16 cellular contexts compared by ENCODE assay signal in genomic region chr4:155900402-155900801, GRCh38. TPM values are rescaled to one million over a fixed set of nuclear protein-coding genes. Genes with fewer than 3 reads are reported as not detected.
DNase-seq lines count a peak whose midpoint lies in the region; ATAC-seq and TF ChIP-seq lines count a peak whose summit lies in the region.
"Had no signal": no experiment of that assay in that cellular context is flagged by ENCODE, and none has a peak within 500 bp of the region (broad histone marks: within the 10 kb centered on the region; RNA-seq: fewer than 3 reads in every experiment).

No MANE protein-coding gene starts in this region.

- TF ChIP-seq CTCF in MCF 10A (IDR thresholded peaks at IDR 0.05; ENCODE audit: unreplicated experiment), result no peak
- no peak for TF ChIP-seq CTCF in breast epithelium (IDR thresholded peaks at IDR 0.05)
- TF ChIP-seq CTCF in spleen (IDR thresholded peaks at IDR 0.05 in 8 of 11, conservative IDR thresholded peaks at IDR 0.05 in 3 of 11), result no peak

- no peak overlapping the region for H3K4me3 ChIP-seq in breast epithelium
- H3K4me3 ChIP-seq in adipocyte (ENCODE audit: low read length), result no peak overlapping the region
- H3K4me3 ChIP-seq in iPS DF 6.9 (ENCODE audit: low read length), result no peak overlapping the region
- H3K4me3 ChIP-seq in spleen, result no peak overlapping the region

- no peaks in the 10 kb centered on the region for H3K9me3 Mint-ChIP-seq in MCF 10A (ENCODE audit: unreplicated experiment)
- H3K9me3 Mint-ChIP-seq: activated T-helper 2 cell treated with anti-CD3 and anti-CD28 coated beads, Interferon-gamma antibody, Interleukin-2, Interleukin-4, amounts not matched to agents 10 μg/mL and 5 μg/mL and 100 μg/mL, durations not matched to agents 14 hours and 24 hours and 36 hours had no signal

- H3K27ac ChIP-seq in breast epithelium (no peak overlapping the region), iPS DF 6.9 (ENCODE audit: low read length) (no peak overlapping the region), spleen (peak overlapping the region in 7 of 8 donors; percentile 1 to 67 (median 40))
- H3K27ac ChIP-seq: 22Rv1, VCaP had no signal

- no peaks in the 10 kb centered on the region for H3K27me3 Mint-ChIP-seq in MCF 10A (ENCODE audit: insufficient read depth, unreplicated experiment)

- H3K4me1 ChIP-seq in breast epithelium (no peaks in the 10 kb centered on the region), adipocyte (ENCODE audit: control insufficient read depth, insufficient read depth, low read length) (peaks cover 20% of the 10 kb centered on the region), iPS DF 6.9 (ENCODE audit: control insufficient read depth, insufficient read depth, low read length) (0 out of 2 replicates have a peak, but pooled peaks cover 1% of the 10 kb centered on the region), spleen (peaks cover 0 to 17% (median 5%) of the 10 kb centered on the region in 6 donors)

- BruUV-seq in MCF 10A (replicated peaks; lab: Mats Ljungman, UMichigan), result no TSS peak

- H3K27me3 ChIP-seq in breast epithelium (no peaks in the 10 kb centered on the region), adipocyte (replicated peaks; ENCODE audit: control insufficient read depth, insufficient read depth, low read length) (no peaks in the 10 kb centered on the region), iPS DF 6.9 (ENCODE audit: control insufficient read depth, insufficient read depth, low read length) (no peaks in the 10 kb centered on the region), spleen (replicated peaks in 1 of 7) (no peaks in the 10 kb centered on the region)

- no CpG with 5 or more reads among the region's 1 CpG for WGBS in iPS DF 6.9 (ENCODE audit: insufficient coverage, insufficient read length)
- 40 to 61% (median 59%) methylated on average over 1 of the region's 1 CpG for WGBS in spleen, 5 donors

- H3K9ac ChIP-seq in adipocyte (ENCODE audit: low read length), result no peak overlapping the region

- H3K36me3 Mint-ChIP-seq in MCF 10A (ENCODE audit: insufficient read depth, unreplicated experiment), result no peaks in the 10 kb centered on the region

- H3K9me3 ChIP-seq in breast epithelium, result no peaks in the 10 kb centered on the region
- peaks cover 2% of the 10 kb centered on the region for H3K9me3 ChIP-seq in adipocyte (ENCODE audit: control insufficient read depth, low read length)
- H3K9me3 ChIP-seq in iPS DF 6.9 (ENCODE audit: control insufficient read depth, insufficient read depth, low read length), result no peaks in the 10 kb centered on the region
- peaks cover 0 to 23% (median 6%) of the 10 kb centered on the region in 8 donors for H3K9me3 ChIP-seq in spleen

- DNase-seq in MCF 10A (ENCODE audit: unreplicated experiment) (peak; percentile 74), breast epithelium (ENCODE audit: low spot score in 2 of 2) (no peak), adipocyte (ENCODE audit: low read depth) (peak; percentile 44), iPS DF 6.9 (ENCODE audit: low read depth, low spot score) (peak; percentile 1), spleen (no peak), NCI-H2171 treated with DMSO at 0.1 percent for 48 hours (lab: John Stamatoyannopoulos, UW) (no peak)
- DNase-seq in stimulated activated naive CD8-positive, alpha-beta T cell treated with anti-CD3 and anti-CD28 coated beads, Interleukin-15, Interleukin-2, amounts not matched to agents 100 U/mL and 50 U/mL, for 24 hours, result no peak
- DNase-seq: KG1; small intestine; stimulated activated CD8-positive, alpha-beta memory T cell treated with anti-CD3 and anti-CD28 coated beads, Interleukin-4, amount 100 ng/mL, for 48 hours had no signal

- peaks cover 9% of the 10 kb centered on the region for H3K4me1 Mint-ChIP-seq in MCF 10A (ENCODE audit: insufficient read depth, unreplicated experiment)

- no peak overlapping the region for H3K27ac Mint-ChIP-seq in MCF 10A (ENCODE audit: low read depth, unreplicated experiment)
- H3K27ac Mint-ChIP-seq: activated T-helper 2 cell treated with anti-CD3 and anti-CD28 coated beads, Interferon-gamma antibody, Interleukin-2, Interleukin-4, amounts not matched to agents 10 μg/mL and 5 μg/mL and 100 μg/mL, durations not matched to agents 14 hours and 24 hours and 36 hours had no signal

- no peak overlapping the region for H3K4me3 Mint-ChIP-seq in MCF 10A (ENCODE audit: unreplicated experiment)

- ATAC-seq in HG03469 (IDR thresholded peaks at IDR 0.05; ENCODE audit: unreplicated experiment), result no peak
- no peak for ATAC-seq in stimulated activated naive CD8-positive, alpha-beta T cell treated with anti-CD3 and anti-CD28 coated beads, Interleukin-15, Interleukin-2, amounts not matched to agents 100 U/mL and 50 U/mL, for 24 hours

- no peak for TF ChIP-seq POLR2A in breast epithelium (IDR thresholded peaks at IDR 0.05)
- TF ChIP-seq POLR2A in spleen (IDR thresholded peaks at IDR 0.05), result no peak

- H3K36me3 ChIP-seq in breast epithelium (no peaks in the 10 kb centered on the region), adipocyte (ENCODE audit: control insufficient read depth, insufficient read depth, low read length, severe bottlenecking) (no peaks in the 10 kb centered on the region), iPS DF 6.9 (ENCODE audit: control insufficient read depth, insufficient read depth, low read length) (no peaks in the 10 kb centered on the region), spleen (no peaks in the 10 kb centered on the region)

- intact Hi-C loops in MCF 10A (cut with micrococcal nuclease), result no loop called here
- intact Hi-C loops in breast epithelium (cut with DNase I; ENCODE audit: low total_unique reads), result no loop called here
- intact Hi-C loops in spleen (cut with DNase I; ENCODE audit: low total_unique reads), result no loop called here

- POLR2A ChIA-PET in MCF 10A (lab: Yijun Ruan, JAX), result interaction anchor here (0.9 to 1.6 kb wide), 3 partner anchors 11 to 25 kb away, joined by 3 to 4 read pairs (median 4); no protein-coding TSS in a partner anchor

- CTCF ChIA-PET in MCF 10A (lab: Yijun Ruan, JAX), result no interaction called here

RNA-seq across cellular contexts. Expression of gene TDO2, which starts 3.1 kb away (rescaled TPM):
- total RNA-seq in MCF 10A (2022) (not detected in 2 replicates), breast epithelium (not detected), spleen (1 to 10 TPM in 6 of 7 donors, under 1 TPM in 1; 0.39 to 3.6 (median 2.4) TPM)
- 1 to 10 TPM in 1 of 3 donors, under 1 TPM in 2; 0.37 to 2.3 (median 0.74) TPM for polyA plus RNA-seq in spleen
- total RNA-seq: activated T-helper 2 cell treated with anti-CD3 and anti-CD28 coated beads, Interferon-gamma antibody, Interleukin-2, Interleukin-4, amounts not matched to agents 10 μg/mL and 5 μg/mL and 100 μg/mL, durations not matched to agents 14 hours and 24 hours and 36 hours had no signal

RNA-seq across cellular contexts. Expression of gene ASIC5, which starts 34.3 kb away (rescaled TPM):
- not detected in 2 replicates for total RNA-seq in MCF 10A (2022)
- total RNA-seq in breast epithelium, result not detected
- total RNA-seq in spleen, result not detected
- polyA plus RNA-seq in spleen, result not detected
- total RNA-seq: activated T-helper 2 cell treated with anti-CD3 and anti-CD28 coated beads, Interferon-gamma antibody, Interleukin-2, Interleukin-4, amounts not matched to agents 10 μg/mL and 5 μg/mL and 100 μg/mL, durations not matched to agents 14 hours and 24 hours and 36 hours; G401; mucosa of gallbladder had no signal

RNA-seq across cellular contexts. Expression of gene CTSO, which starts 53.3 kb away (rescaled TPM):
- total RNA-seq in MCF 10A (2022) (2.3 and 5.2 TPM in 2 replicates), breast epithelium (10 to 100 TPM; 19.4 to 37.5 (median 20.0) TPM), spleen (10 to 100 TPM; 24.5 to 48.7 (median 34.0) TPM)
- polyA plus RNA-seq in spleen, result 10 to 100 TPM in 1 of 3 donors, 1 to 10 TPM in 2; 8.0 to 13.4 (median 9.7) TPM

Comparison
In these comparisons a context has a peak if more than half of its experiments do, and no peak if none do; other contexts are left out.
1. DNase-seq: peak in MCF 10A (single experiment), adipocyte (single experiment) and iPS DF 6.9 (single experiment); none in breast epithelium (0 of 2), spleen (single experiment), NCI-H2171 treated with DMSO at 0.1 percent for 48 hours (single experiment) and stimulated activated naive CD8-positive, alpha-beta T cell treated with anti-CD3 and anti-CD28 coated beads, Interleukin-15, Interleukin-2, amounts not matched to agents 100 U/mL and 50 U/mL, for 24 hours (single experiment).
2. H3K27ac ChIP-seq: peak in spleen (7 of 8); none in breast epithelium (0 of 2) and iPS DF 6.9 (single experiment).